In the genomic region with DNA sequence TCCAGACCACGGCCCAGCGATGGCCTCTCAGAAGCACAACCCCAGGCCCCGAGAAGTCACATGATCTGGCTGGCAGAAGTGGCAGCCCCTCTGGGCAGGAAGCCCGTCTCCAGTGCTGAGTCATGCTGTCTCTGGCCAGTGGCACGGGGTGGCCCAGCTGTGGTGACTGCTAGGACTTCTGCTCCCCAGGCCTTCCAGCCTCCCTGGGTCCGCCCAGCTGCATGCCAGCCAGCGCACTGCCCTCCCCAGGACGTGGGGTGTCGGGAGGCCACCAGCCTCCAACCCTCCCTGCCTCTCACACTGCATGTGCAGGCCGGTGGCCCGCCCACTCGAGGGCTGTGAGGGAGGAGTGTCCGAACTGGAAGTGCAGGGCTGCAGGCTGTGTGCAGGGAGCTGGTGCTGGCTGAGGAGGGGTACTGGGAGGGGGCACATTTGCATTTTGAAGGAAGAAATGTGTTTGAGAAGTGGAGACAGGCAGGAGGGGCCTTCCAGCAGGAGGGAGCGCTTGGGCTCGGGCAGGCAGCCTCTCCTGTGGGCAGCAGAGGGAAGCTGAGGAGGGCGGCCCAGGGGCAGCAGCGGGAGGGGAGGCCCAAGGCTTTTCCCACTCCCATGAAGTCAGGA, we compare ENCODE assay signal across 8 cellular contexts. TPM values are rescaled to one million over a fixed set of nuclear protein-coding genes. Genes with fewer than 3 reads are reported as not detected.
DNase-seq lines count a peak whose midpoint lies in the region; ATAC-seq lines count a peak whose summit lies in the region.

No MANE protein-coding gene starts in this region.

- no peaks in the 10 kb centered on the region for H3K9me3 Mint-ChIP-seq in stimulated activated effector memory CD8-positive, alpha-beta T cell treated with anti-CD3 and anti-CD28 coated beads, Interleukin-12 subunit alpha, Interleukin-12 subunit beta, amount 100 ng/mL, for 72 hours
- H3K9me3 Mint-ChIP-seq in activated naive CD8-positive, alpha-beta T cell treated with anti-CD3 and anti-CD28 coated beads for 36 hours = no peaks in the 10 kb centered on the region

- no peaks in the 10 kb centered on the region for H3K36me3 Mint-ChIP-seq in stimulated activated effector memory CD8-positive, alpha-beta T cell treated with anti-CD3 and anti-CD28 coated beads, Interleukin-12 subunit alpha, Interleukin-12 subunit beta, amount 100 ng/mL, for 72 hours
- no peaks in the 10 kb centered on the region for H3K36me3 Mint-ChIP-seq in activated naive CD8-positive, alpha-beta T cell treated with anti-CD3 and anti-CD28 coated beads for 36 hours

- DNase-seq in Ammon's horn (ENCODE audit: low spot score) (peak; percentile 94), KBM-7 (peak; percentile 49), amygdala (lab: John Stamatoyannopoulos, UW) (peak in 55 of 56 donors; percentile 52 to 96 (median 81)), iPS-NIHi11 (ENCODE audit: low spot score) (peak; percentile 73), NCI-H1436 (lab: John Stamatoyannopoulos, UW) (no peak)
- no peak for DNase-seq in stimulated activated effector memory CD8-positive, alpha-beta T cell treated with anti-CD3 and anti-CD28 coated beads, Interleukin-12 subunit alpha, Interleukin-12 subunit beta, amount 100 ng/mL, for 72 hours (ENCODE audit: low spot score in 2 of 2)
- DNase-seq in activated naive CD8-positive, alpha-beta T cell treated with anti-CD3 and anti-CD28 coated beads for 36 hours = no peak

- H3K4me1 Mint-ChIP-seq in stimulated activated effector memory CD8-positive, alpha-beta T cell treated with anti-CD3 and anti-CD28 coated beads, Interleukin-12 subunit alpha, Interleukin-12 subunit beta, amount 100 ng/mL, for 72 hours = peaks cover 32% of the 10 kb centered on the region
- peaks cover 2% of the 10 kb centered on the region for H3K4me1 Mint-ChIP-seq in activated naive CD8-positive, alpha-beta T cell treated with anti-CD3 and anti-CD28 coated beads for 36 hours

- no peak overlapping the region for H3K4me3 Mint-ChIP-seq in stimulated activated effector memory CD8-positive, alpha-beta T cell treated with anti-CD3 and anti-CD28 coated beads, Interleukin-12 subunit alpha, Interleukin-12 subunit beta, amount 100 ng/mL, for 72 hours
- no peak overlapping the region for H3K4me3 Mint-ChIP-seq in activated naive CD8-positive, alpha-beta T cell treated with anti-CD3 and anti-CD28 coated beads for 36 hours

- in situ Hi-C loops in KBM-7 (cut with MboI; ENCODE audit: low pct_unique_long_range_greater_than_20kb, low sequenced_read_pairs) = no loop called here

- no peak for ATAC-seq in stimulated activated effector memory CD8-positive, alpha-beta T cell treated with anti-CD3 and anti-CD28 coated beads, Interleukin-12 subunit alpha, Interleukin-12 subunit beta, amount 100 ng/mL, for 72 hours
- no peak for ATAC-seq in HG02852 (IDR thresholded peaks at IDR 0.05; ENCODE audit: unreplicated experiment)

- H3K27ac Mint-ChIP-seq in stimulated activated effector memory CD8-positive, alpha-beta T cell treated with anti-CD3 and anti-CD28 coated beads, Interleukin-12 subunit alpha, Interleukin-12 subunit beta, amount 100 ng/mL, for 72 hours = peak overlapping the region; percentile 37
- no peak overlapping the region for H3K27ac Mint-ChIP-seq in activated naive CD8-positive, alpha-beta T cell treated with anti-CD3 and anti-CD28 coated beads for 36 hours

- no peaks in the 10 kb centered on the region for H3K27me3 Mint-ChIP-seq in activated naive CD8-positive, alpha-beta T cell treated with anti-CD3 and anti-CD28 coated beads for 36 hours

RNA-seq across cellular contexts. Expression of a gene that starts 17.0 kb away (rescaled TPM):
- 100 to 1,000 TPM; 100 to 105 TPM for total RNA-seq in activated naive CD8-positive, alpha-beta T cell treated with anti-CD3 and anti-CD28 coated beads for 36 hours

Comparison
In these comparisons a context has a peak if more than half of its experiments do, and no peak if none do; other contexts are left out.
1. DNase-seq: peak in Ammon's horn (single experiment), KBM-7 (single experiment), amygdala (55 of 56) and iPS-NIHi11 (single experiment); none in stimulated activated effector memory CD8-positive, alpha-beta T cell treated with anti-CD3 and anti-CD28 coated beads, Interleukin-12 subunit alpha, Interleukin-12 subunit beta, amount 100 ng/mL, for 72 hours (0 of 2), NCI-H1436 (single experiment) and activated naive CD8-positive, alpha-beta T cell treated with anti-CD3 and anti-CD28 coated beads for 36 hours (single experiment).